In the genomic region with DNA sequence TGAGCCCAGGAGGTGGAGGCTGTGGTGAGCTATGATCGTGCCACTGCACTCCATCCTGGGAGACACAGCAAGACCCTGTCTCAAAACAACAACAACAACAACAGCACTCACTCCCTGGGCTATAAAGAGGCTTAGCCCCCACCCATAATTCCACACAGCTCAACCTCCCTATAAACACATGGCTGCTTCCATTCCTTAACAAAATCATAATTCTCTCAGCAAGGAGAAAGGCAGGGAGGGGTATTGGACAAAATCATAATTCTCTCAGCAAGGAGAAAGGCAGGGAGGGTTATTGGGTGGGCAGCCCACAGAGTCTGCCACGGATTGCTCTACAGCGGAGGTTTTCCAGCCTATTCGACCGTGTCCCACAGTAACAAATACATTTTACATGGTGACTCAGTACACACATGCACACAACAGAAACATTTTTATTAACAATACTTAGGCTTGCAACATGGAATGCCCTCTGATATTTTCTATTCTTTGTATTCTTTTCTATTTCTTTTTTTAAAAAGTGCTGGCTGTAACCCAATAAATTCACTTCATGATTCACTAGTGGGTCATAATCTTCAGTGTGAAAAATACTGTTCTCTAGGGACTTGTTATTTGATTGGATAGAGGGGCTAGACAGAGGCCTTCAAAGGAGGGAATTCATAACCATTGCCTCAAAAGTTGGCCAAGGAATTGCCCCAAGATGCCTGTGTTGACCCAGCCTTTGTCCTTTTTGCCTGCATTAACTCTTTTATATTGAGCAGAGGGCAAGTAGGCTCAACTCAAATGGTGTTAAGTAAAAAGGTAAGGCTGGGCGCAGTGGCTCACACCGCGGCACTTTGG, we compare ENCODE assay signal across 13 cellular contexts.
"Had no signal": no experiment of that assay in that cellular context is flagged by ENCODE, and none has a peak within 500 bp of the region (broad histone marks: within the 10 kb centered on the region; RNA-seq: fewer than 3 reads in every experiment).

No MANE protein-coding gene starts in this region.

- H3K4me3 ChIP-seq: right atrium auricular region, suprapubic skin, upper lobe of left lung had no signal

- H3K9me3 ChIP-seq: right atrium auricular region, suprapubic skin, upper lobe of left lung had no signal

- H3K4me1 Mint-ChIP-seq: activated naive CD4-positive, alpha-beta T cell treated with anti-CD3 and anti-CD28 coated beads, Interleukin-2, amount 50 U/mL, for 24 hours had no signal

- ATAC-seq: SK-N-SH treated with all-trans-retinoic acid at 6 μM for 48 hours; stimulated activated naive CD8-positive, alpha-beta T cell treated with anti-CD3 and anti-CD28 coated beads, Interleukin-15, Interleukin-2, amounts not matched to agents 100 U/mL and 50 U/mL, for 24 hours; T-helper 17 cell had no signal

- H3K27me3 Mint-ChIP-seq: activated naive CD4-positive, alpha-beta T cell treated with anti-CD3 and anti-CD28 coated beads, Interleukin-2, amount 50 U/mL, for 24 hours; T-helper 17 cell had no signal

- H3K36me3 ChIP-seq: brain microvascular endothelial cell, right atrium auricular region, suprapubic skin, upper lobe of left lung had no signal

- H3K4me1 ChIP-seq: suprapubic skin had no signal

- DNase-seq: activated T-cell treated with anti-CD3 and anti-CD28 coated beads, Interleukin-2, amount 50 U/mL, for 1 hour; amygdala; brain microvascular endothelial cell; cerebellar nuclear complex; dermis blood vessel endothelial cell; hypothalamus; stimulated activated naive CD8-positive, alpha-beta T cell treated with anti-CD3 and anti-CD28 coated beads, Interleukin-15, Interleukin-2, amounts not matched to agents 100 U/mL and 50 U/mL, for 24 hours; T-helper 17 cell; upper lobe of left lung had no signal

- H3K36me3 Mint-ChIP-seq: activated naive CD4-positive, alpha-beta T cell treated with anti-CD3 and anti-CD28 coated beads, Interleukin-2, amount 50 U/mL, for 24 hours had no signal

- H3K27me3 ChIP-seq: brain microvascular endothelial cell, right atrium auricular region, suprapubic skin, upper lobe of left lung had no signal

- H3K27ac ChIP-seq: brain microvascular endothelial cell, right atrium auricular region, suprapubic skin, upper lobe of left lung had no signal

- H3K27ac Mint-ChIP-seq: activated naive CD4-positive, alpha-beta T cell treated with anti-CD3 and anti-CD28 coated beads, Interleukin-2, amount 50 U/mL, for 24 hours; T-helper 17 cell had no signal

- H3K9me3 Mint-ChIP-seq: activated naive CD4-positive, alpha-beta T cell treated with anti-CD3 and anti-CD28 coated beads, Interleukin-2, amount 50 U/mL, for 24 hours had no signal

- H3K4me3 Mint-ChIP-seq: activated naive CD4-positive, alpha-beta T cell treated with anti-CD3 and anti-CD28 coated beads, Interleukin-2, amount 50 U/mL, for 24 hours; T-helper 17 cell had no signal
